29 cellular contexts compared by ENCODE assay signal in the genomic region with DNA sequence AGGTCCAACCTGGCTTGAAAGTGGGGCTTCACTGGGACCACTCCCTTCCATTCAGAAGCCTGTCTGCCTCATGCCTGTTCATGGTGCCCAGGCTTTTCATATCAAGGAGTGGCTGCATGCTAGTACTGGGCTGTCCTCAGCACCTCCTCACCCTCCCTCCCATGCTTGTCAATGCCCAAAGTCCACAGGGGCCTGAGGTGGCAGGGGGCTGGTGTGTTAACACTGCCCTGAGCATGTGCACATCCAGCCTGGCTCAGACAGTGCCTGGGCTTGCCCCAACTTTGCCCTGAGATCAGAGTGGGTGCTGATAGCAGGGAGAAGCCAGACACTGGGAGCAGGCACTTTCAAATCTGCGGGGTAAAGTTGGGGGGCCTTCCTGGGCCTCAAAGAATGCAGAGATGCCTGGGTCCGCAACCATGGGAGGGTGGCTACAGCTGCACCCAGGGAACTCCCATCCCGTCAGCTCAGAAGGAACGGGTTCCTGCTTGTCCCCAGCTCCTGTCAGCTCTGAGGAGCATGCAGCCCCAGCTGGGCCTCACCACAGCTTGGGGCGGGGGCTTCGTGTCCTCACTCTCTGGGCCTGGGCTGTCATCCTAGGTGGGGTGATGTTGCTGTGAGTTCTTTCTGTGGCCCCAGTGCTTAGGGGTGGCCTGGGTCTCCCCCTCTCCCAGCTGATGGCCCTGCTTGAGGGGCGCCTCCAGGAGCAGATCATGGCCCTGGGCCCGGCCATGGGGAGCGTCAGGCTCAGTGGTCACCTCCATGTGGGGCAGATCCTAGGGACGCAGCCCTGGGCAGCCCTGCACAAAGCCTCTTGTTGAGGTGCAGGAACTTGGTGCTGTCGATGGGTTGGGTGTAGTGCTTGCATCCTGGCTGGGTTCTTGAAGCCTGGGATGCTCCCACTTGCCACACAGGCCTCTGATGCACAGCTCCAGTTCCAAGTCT.
"Had no signal": no experiment of that assay in that cellular context is flagged by ENCODE, and none has a peak within 500 bp of the region (broad histone marks: within the 10 kb centered on the region; RNA-seq: fewer than 3 reads in every experiment).

No MANE protein-coding gene starts in this region.

- H3K36me3 Mint-ChIP-seq: activated naive CD4-positive, alpha-beta T cell treated with anti-CD3 and anti-CD28 coated beads, Interleukin-2, amount 50 U/mL, for 24 hours had no signal

- H3K4me1 Mint-ChIP-seq: activated B cell treated with CpG ODN at 0.5 μM for 24 hours; activated naive CD4-positive, alpha-beta T cell treated with anti-CD3 and anti-CD28 coated beads, Interleukin-2, amount 50 U/mL, for 24 hours; activated naive CD8-positive, alpha-beta T cell treated with anti-CD3 and anti-CD28 coated beads, Interleukin-2, amount 50 U/mL, for 24 hours; activated T-helper 17 cell treated with anti-CD3 and anti-CD28 coated beads, Interleukin-2, amount 50 U/mL, for 72 hours; central memory CD8-positive, alpha-beta T cell; naive thymus-derived CD8-positive, alpha-beta T cell; neural crest cell had no signal

- H3K4me3 ChIP-seq: esophagus squamous epithelium, left ventricle myocardium inferior, spleen had no signal

- ATAC-seq: activated CD8-positive, alpha-beta T cell treated with anti-CD3 and anti-CD28 coated beads for 36 hours; activated T-helper 17 cell treated with anti-CD3 and anti-CD28 coated beads, Interleukin-2, amount 50 U/mL, for 72 hours; naive thymus-derived CD8-positive, alpha-beta T cell; right cardiac atrium had no signal

- H3K27me3 ChIP-seq: esophagus squamous epithelium, spleen had no signal

- H3K4me1 ChIP-seq: esophagus squamous epithelium, left ventricle myocardium inferior, spleen had no signal

- FAIRE-seq: bronchial epithelial cell, islet of Langerhans had no signal

- H3K27ac Mint-ChIP-seq: activated B cell treated with CpG ODN at 0.5 μM for 24 hours; activated CD8-positive, alpha-beta T cell treated with anti-CD3 and anti-CD28 coated beads for 36 hours; activated naive CD4-positive, alpha-beta T cell treated with anti-CD3 and anti-CD28 coated beads, Interleukin-2, amount 50 U/mL, for 24 hours; activated naive CD8-positive, alpha-beta T cell treated with anti-CD3 and anti-CD28 coated beads, Interleukin-2, amount 50 U/mL, for 24 hours; activated T-helper 17 cell treated with anti-CD3 and anti-CD28 coated beads, Interleukin-2, amount 50 U/mL, for 72 hours; mesothelial cell of epicardium; stimulated activated naive CD8-positive, alpha-beta T cell treated with anti-CD3 and anti-CD28 coated beads, Interleukin-15, Interleukin-2, amounts not matched to agents 100 ng/mL and 50 ng/mL, for 24 hours; T-helper 2 cell treated with Interferon-gamma antibody and Interleukin-4, amounts not matched to agents 5 μg/mL and 100 μg/mL, for 36 hours had no signal

- DNase-seq: activated B cell treated with CpG ODN at 0.5 μM for 24 hours; activated CD4-positive, alpha-beta T cell treated with anti-CD3 and anti-CD28 coated beads, Interleukin-2, amount 50 U/mL, for 1 hour; activated CD8-positive, alpha-beta T cell treated with anti-CD3 and anti-CD28 coated beads for 36 hours; activated gamma-delta T cell treated with Interleukin-2 at 50 U/mL for 16 hours; activated naive CD8-positive, alpha-beta T cell treated with anti-CD3 and anti-CD28 coated beads, Interleukin-2, amount 50 U/mL, for 24 hours; activated T-cell treated with anti-CD3 and anti-CD28 coated beads, Interleukin-2, amount 50 U/mL, for 4 hours; amygdala; dermis blood vessel endothelial cell; effector CD4-positive, alpha-beta T cell; esophagus squamous epithelium; foreskin melanocyte; glutamatergic neuron; left ventricle myocardium inferior; mammary epithelial cell; naive thymus-derived CD8-positive, alpha-beta T cell; occipital lobe; spleen; substantia nigra; T-helper 1 cell had no signal

- H3K27me3 Mint-ChIP-seq: activated B cell treated with CpG ODN at 0.5 μM for 24 hours; activated CD8-positive, alpha-beta T cell treated with anti-CD3 and anti-CD28 coated beads for 36 hours; activated naive CD4-positive, alpha-beta T cell treated with anti-CD3 and anti-CD28 coated beads, Interleukin-2, amount 50 U/mL, for 24 hours; activated naive CD8-positive, alpha-beta T cell treated with anti-CD3 and anti-CD28 coated beads, Interleukin-2, amount 50 U/mL, for 24 hours; activated T-helper 17 cell treated with anti-CD3 and anti-CD28 coated beads, Interleukin-2, amount 50 U/mL, for 72 hours; central memory CD8-positive, alpha-beta T cell; stimulated activated naive CD8-positive, alpha-beta T cell treated with anti-CD3 and anti-CD28 coated beads, Interleukin-15, Interleukin-2, amounts not matched to agents 100 ng/mL and 50 ng/mL, for 24 hours had no signal

- H3K36me3 ChIP-seq: esophagus squamous epithelium, left ventricle myocardium inferior, spleen had no signal

- H3K4me3 Mint-ChIP-seq: activated B cell treated with CpG ODN at 0.5 μM for 24 hours; activated CD8-positive, alpha-beta T cell treated with anti-CD3 and anti-CD28 coated beads for 36 hours; activated naive CD4-positive, alpha-beta T cell treated with anti-CD3 and anti-CD28 coated beads, Interleukin-2, amount 50 U/mL, for 24 hours; activated naive CD8-positive, alpha-beta T cell treated with anti-CD3 and anti-CD28 coated beads, Interleukin-2, amount 50 U/mL, for 24 hours; activated T-cell treated with anti-CD3 and anti-CD28 coated beads, Interleukin-2, amount 50 U/mL, for 4 hours; activated T-helper 17 cell treated with anti-CD3 and anti-CD28 coated beads, Interleukin-2, amount 50 U/mL, for 72 hours; central memory CD8-positive, alpha-beta T cell; mesothelial cell of epicardium; naive thymus-derived CD8-positive, alpha-beta T cell; neural crest cell; stimulated activated naive CD8-positive, alpha-beta T cell treated with anti-CD3 and anti-CD28 coated beads, Interleukin-15, Interleukin-2, amounts not matched to agents 100 ng/mL and 50 ng/mL, for 24 hours; T-helper 2 cell treated with Interferon-gamma antibody and Interleukin-4, amounts not matched to agents 5 μg/mL and 100 μg/mL, for 36 hours had no signal

- H3K27ac ChIP-seq: esophagus squamous epithelium, left ventricle myocardium inferior, spleen had no signal
